Comparison of ENCODE assay signal across 1 cellular context in genomic region chr13:42038661-42039456, GRCh38.
TF ChIP-seq lines count a peak whose summit lies in the region.

No MANE protein-coding gene starts in this region.

TF ChIP-seq in H1, 55 proteins besides CTCF, POLR2A, EP300 and RAD21:
- TF ChIP-seq GTF2F1 (IDR thresholded peaks at IDR 0.05; ENCODE audit: borderline replicate concordance, low read depth, low read length), result no peak
- TF ChIP-seq SP1 (IDR thresholded peaks at IDR 0.05; ENCODE audit: low read depth, low read length), result no peak
- no peak for TF ChIP-seq E2F6 (IDR thresholded peaks at IDR 0.05)
- TF ChIP-seq ASH2L (IDR thresholded peaks at IDR 0.05; ENCODE audit: low read length), result no peak
- TF ChIP-seq GABPA (IDR thresholded peaks at IDR 0.05; ENCODE audit: borderline replicate concordance, insufficient read depth, low read length), result no peak
- no peak for TF ChIP-seq USF2 (IDR thresholded peaks at IDR 0.05; ENCODE audit: low read length)
- TF ChIP-seq NANOG (IDR thresholded peaks at IDR 0.05; ENCODE audit: insufficient read depth, low read depth, low read length, poor library complexity, severe bottlenecking), result no peak
- TF ChIP-seq MAFK (IDR thresholded peaks at IDR 0.05; ENCODE audit: low read depth, low read length), result no peak
- no peak for TF ChIP-seq SP4 (IDR thresholded peaks at IDR 0.05; ENCODE audit: low read length)
- no peak for TF ChIP-seq SIRT6 (IDR thresholded peaks at IDR 0.05; ENCODE audit: low read length)
- no peak for TF ChIP-seq SP2 (IDR thresholded peaks at IDR 0.05; ENCODE audit: low read length)
- no peak for TF ChIP-seq HDAC2 (IDR thresholded peaks at IDR 0.05; ENCODE audit: borderline replicate concordance in 1 of 2, low read depth in 2 of 2, low read length in 2 of 2)
- no peak for TF ChIP-seq BRCA1 (IDR thresholded peaks at IDR 0.05; ENCODE audit: low read depth, low read length)
- TF ChIP-seq CEBPB (IDR thresholded peaks at IDR 0.05; ENCODE audit: low read depth, low read length), result no peak
TF ChIP-seq in H1: peak in this region for 0.
